2 cellular contexts compared by ENCODE assay signal in genomic region chr2:219727771-219728429, GRCh38.
TF ChIP-seq lines count a peak whose summit lies in the region.

No MANE protein-coding gene starts in this region.

TF ChIP-seq in HEK293, 187 proteins besides CTCF, POLR2A, EP300 and RAD21 (continued from another document and continues in another):
- TF ChIP-seq PRDM2 (tag by site-specific recombination; IDR thresholded peaks at IDR 0.05; ENCODE audit: borderline replicate concordance) (no peak), ZFP69B (tag by site-specific recombination; IDR thresholded peaks at IDR 0.05) (peak; percentile 86), ZNF398 (tag by site-specific recombination; IDR thresholded peaks at IDR 0.05) (no peak), ZBTB26 (tag by site-specific recombination; optimal IDR thresholded peaks at IDR 0.05) (no peak), PRDM10 (tag by site-specific recombination; IDR thresholded peaks at IDR 0.05) (peak; percentile 23), ZSCAN4 (tag by site-specific recombination; IDR thresholded peaks at IDR 0.05) (no peak), MZF1 (tag by site-specific recombination; IDR thresholded peaks at IDR 0.05; ENCODE audit: borderline replicate concordance) (peak; percentile 45; the same call in 1 of the 2 replicates)

TF ChIP-seq in H1, 55 proteins besides CTCF, POLR2A, EP300 and RAD21 (continued from another document):
- TF ChIP-seq ATF2 (IDR thresholded peaks at IDR 0.05; ENCODE audit: low read length): no peak
- no peak for TF ChIP-seq SP1 (IDR thresholded peaks at IDR 0.05; ENCODE audit: low read depth, low read length)
- TF ChIP-seq ZNF274 (IDR thresholded peaks at IDR 0.05; ENCODE audit: borderline replicate concordance, extremely low read depth, low read length): no peak
- no peak for TF ChIP-seq SIN3A (conservative IDR thresholded peaks at IDR 0.05 in 1 of 2, IDR thresholded peaks at IDR 0.05 in 1 of 2; ENCODE audit: low read depth in 1 of 2, low read length in 2 of 2)
- no peak for TF ChIP-seq CREB1 (IDR thresholded peaks at IDR 0.05)
- TF ChIP-seq CTBP2 (IDR thresholded peaks at IDR 0.05; ENCODE audit: borderline replicate concordance, insufficient read depth, insufficient read length, low read length): no peak
- TF ChIP-seq RBBP5 (IDR thresholded peaks at IDR 0.05; ENCODE audit: borderline replicate concordance, low read depth, low read length): no peak
- no peak for TF ChIP-seq CHD2 (IDR thresholded peaks at IDR 0.05; ENCODE audit: low read length)
- no peak for TF ChIP-seq CHD1 (IDR thresholded peaks at IDR 0.05; ENCODE audit: low read depth, low read length)
- TF ChIP-seq E2F6 (IDR thresholded peaks at IDR 0.05): no peak
- no peak for TF ChIP-seq CBX5 (IDR thresholded peaks at IDR 0.05; ENCODE audit: low read depth, low read length)
- no peak for TF ChIP-seq KDM5A (IDR thresholded peaks at IDR 0.05; ENCODE audit: low read length)
- TF ChIP-seq TAF7 (optimal IDR thresholded peaks at IDR 0.05; ENCODE audit: borderline replicate concordance, low read depth, low read length): no peak
TF ChIP-seq in H1: peak in this region for 0.
